In genomic region chr20:37397076-37397953, GRCh38 we compare ENCODE assay signal across 12 cellular contexts. TPM values are rescaled to one million over a fixed set of nuclear protein-coding genes. Genes with fewer than 3 reads are reported as not detected.
DNase-seq lines count a peak whose midpoint lies in the region; ATAC-seq and TF ChIP-seq lines count a peak whose summit lies in the region.
"Had no signal": no experiment of that assay in that cellular context is flagged by ENCODE, and none has a peak within 500 bp of the region (broad histone marks: within the 10 kb centered on the region; RNA-seq: fewer than 3 reads in every experiment).

No MANE protein-coding gene starts in this region.

- no peaks in the 10 kb centered on the region for H3K36me3 Mint-ChIP-seq in naive thymus-derived CD8-positive, alpha-beta T cell

- no peaks in the 10 kb centered on the region for H3K27me3 Mint-ChIP-seq in naive thymus-derived CD8-positive, alpha-beta T cell

- no peaks in the 10 kb centered on the region for H3K9me3 ChIP-seq in suprapubic skin

- H3K4me3 ChIP-seq in astrocyte of the spinal cord (ENCODE audit: low read depth, low read length), result no peak overlapping the region
- no peak overlapping the region for H3K4me3 ChIP-seq in suprapubic skin
- H3K4me3 ChIP-seq: GM12878 had no signal

- POLR2A ChIA-PET in naive thymus-derived CD8-positive, alpha-beta T cell (lab: Charles Lee), result no interaction called here

- no peaks in the 10 kb centered on the region for H3K4me1 Mint-ChIP-seq in naive thymus-derived CD8-positive, alpha-beta T cell

- TF ChIP-seq EP300 in suprapubic skin (IDR thresholded peaks at IDR 0.05), result no peak

- no peak overlapping the region for H3K27ac ChIP-seq in suprapubic skin

- TF ChIP-seq POLR2A in suprapubic skin (IDR thresholded peaks at IDR 0.05), result no peak

- no peak overlapping the region for H3K27ac Mint-ChIP-seq in naive thymus-derived CD8-positive, alpha-beta T cell

- peaks cover 48% of the 10 kb centered on the region for H3K36me3 ChIP-seq in suprapubic skin

- H3K4me1 ChIP-seq in suprapubic skin, result peaks cover 21% of the 10 kb centered on the region

- no peak overlapping the region for H3K4me3 Mint-ChIP-seq in naive thymus-derived CD8-positive, alpha-beta T cell

- H3K9me3 Mint-ChIP-seq in naive thymus-derived CD8-positive, alpha-beta T cell, result no peaks in the 10 kb centered on the region

- no peaks in the 10 kb centered on the region for H3K27me3 ChIP-seq in suprapubic skin

- 90% methylated on average over 14 of the region's 24 CpGs for WGBS in suprapubic skin

- in situ Hi-C loops in KBM-7 (cut with MboI; ENCODE audit: low pct_unique_long_range_greater_than_20kb, low sequenced_read_pairs) (no loop called here), astrocyte of the spinal cord (cut with HindIII; ENCODE audit: low sequenced_read_pairs) (no loop called here)

- TF ChIP-seq CTCF in astrocyte of the spinal cord (IDR thresholded peaks at IDR 0.05; ENCODE audit: low read depth, low read length) (peak; percentile 3), suprapubic skin (IDR thresholded peaks at IDR 0.05) (no peak)

- no peak for ATAC-seq in naive thymus-derived CD8-positive, alpha-beta T cell
- ATAC-seq: GM12878 had no signal

- DNase-seq in ELR (ENCODE audit: low read depth) (peak; percentile 51), KBM-7 (peak; percentile 55), astrocyte of the spinal cord (ENCODE audit: low read depth, low spot score) (peak; percentile 16), myocyte (ENCODE audit: low read depth) (peak; percentile 28), activated gamma-delta T cell (lab: John Stamatoyannopoulos, UW) (no peak), suprapubic skin (ENCODE audit: low spot score in 2 of 2) (no peak), NCI-H1694 treated with DMSO at 0.1 percent for 48 hours (lab: John Stamatoyannopoulos, UW) (no peak)
- no peak for DNase-seq in naive thymus-derived CD8-positive, alpha-beta T cell
- DNase-seq: activated CD8-positive, alpha-beta memory T cell treated with anti-CD3 and anti-CD28 coated beads for 24 hours; activated naive CD4-positive, alpha-beta T cell treated with anti-CD3 and anti-CD28 coated beads, Interleukin-2, amount 50 U/mL, for 16 hours; stimulated activated CD4-positive, alpha-beta T cell treated with anti-CD3 and anti-CD28 coated beads, Interleukin-4, amount 100 ng/mL, for 24 hours had no signal

RNA-seq across cellular contexts. Expression of gene SRC, which starts 51.4 kb away (rescaled TPM):
- 3.2 and 8.0 TPM in 2 replicates for total RNA-seq in myocyte
- polyA plus RNA-seq in myocyte (2012), result 12.5 TPM
- 1 to 10 TPM in 1 of 2 experiments, under 1 TPM in 1; 0.60 to 2.4 TPM for total RNA-seq in naive thymus-derived CD8-positive, alpha-beta T cell
- under 1 TPM in 1 of 3 donors, not detected in 2; 0.07 TPM for polyA plus RNA-seq in naive thymus-derived CD8-positive, alpha-beta T cell
- 10 to 100 TPM; 18.8 to 39.5 (median 26.0) TPM for total RNA-seq in suprapubic skin

Comparison
In these comparisons a context has a peak if more than half of its experiments do, and no peak if none do; other contexts are left out.
1. DNase-seq: peak in ELR (single experiment), KBM-7 (single experiment), astrocyte of the spinal cord (single experiment) and myocyte (single experiment); none in naive thymus-derived CD8-positive, alpha-beta T cell (0 of 10), activated gamma-delta T cell (single experiment), suprapubic skin (0 of 2) and NCI-H1694 treated with DMSO at 0.1 percent for 48 hours (single experiment).